In the genomic region with DNA sequence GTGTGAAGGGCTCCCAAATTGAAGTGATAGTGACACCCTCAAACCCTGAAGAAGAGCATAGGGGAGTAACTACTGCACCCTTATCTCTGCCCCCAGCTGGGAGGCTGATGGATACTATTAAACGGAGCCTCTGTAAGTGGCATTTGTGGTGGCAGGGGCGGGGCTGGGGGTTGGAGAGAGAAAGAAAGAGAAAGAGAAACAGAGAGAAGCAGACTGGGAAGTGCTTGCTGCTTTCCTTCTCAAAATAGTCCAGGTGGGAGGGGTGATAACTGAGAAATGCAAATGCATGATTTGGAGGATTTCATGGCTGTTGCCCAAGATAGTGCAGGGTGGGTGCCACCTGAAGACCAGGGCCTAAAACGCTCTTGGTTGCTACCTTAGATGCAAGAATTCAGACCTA, we compare ENCODE assay signal across 9 cellular contexts.
DNase-seq lines count a peak whose midpoint lies in the region; ATAC-seq and TF ChIP-seq lines count a peak whose summit lies in the region.
"Had no signal": no experiment of that assay in that cellular context is flagged by ENCODE, and none has a peak within 500 bp of the region (broad histone marks: within the 10 kb centered on the region; RNA-seq: fewer than 3 reads in every experiment).

No MANE protein-coding gene starts in this region.

- peaks cover 43% of the 10 kb centered on the region for H3K4me1 Mint-ChIP-seq in activated CD4-positive, alpha-beta memory T cell treated with anti-CD3 and anti-CD28 coated beads, Interleukin-2, amount 10 ng/mL, durations not matched to agents 7 days and 5 days
- H3K4me1 Mint-ChIP-seq in chondrocyte (ENCODE audit: low read depth) (no peaks in the 10 kb centered on the region), Caco-2 (ENCODE audit: low read depth, unreplicated experiment) (no peaks in the 10 kb centered on the region)

- H3K9me3 ChIP-seq in ovary (no peaks in the 10 kb centered on the region), Caco-2 (no peaks in the 10 kb centered on the region)

- TF ChIP-seq EP300 in ovary (IDR thresholded peaks at IDR 0.05): no peak

- H3K36me3 Mint-ChIP-seq in activated CD4-positive, alpha-beta memory T cell treated with anti-CD3 and anti-CD28 coated beads, Interleukin-2, amount 10 ng/mL, durations not matched to agents 7 days and 5 days (ENCODE audit: low read depth): peaks cover 9% of the 10 kb centered on the region
- H3K36me3 Mint-ChIP-seq in chondrocyte (ENCODE audit: low read depth): peaks cover 4% of the 10 kb centered on the region
- H3K36me3 Mint-ChIP-seq in Caco-2 (ENCODE audit: insufficient read depth, unreplicated experiment): no peaks in the 10 kb centered on the region

- intact Hi-C loops in ovary (cut with DNase I) (no loop called here), Caco-2 (cut with micrococcal nuclease; ENCODE audit: unreplicated experiment) (no loop called here)

- no peaks in the 10 kb centered on the region for H3K36me3 ChIP-seq in ovary
- H3K36me3 ChIP-seq in Caco-2 (ENCODE audit: control insufficient read depth, insufficient read depth, low read length): no peaks in the 10 kb centered on the region

- H3K9me3 Mint-ChIP-seq in activated CD4-positive, alpha-beta memory T cell treated with anti-CD3 and anti-CD28 coated beads, Interleukin-2, amount 10 ng/mL, durations not matched to agents 7 days and 5 days: peaks cover 8% of the 10 kb centered on the region
- H3K9me3 Mint-ChIP-seq in chondrocyte (ENCODE audit: low read depth) (peaks cover 10% of the 10 kb centered on the region), Caco-2 (ENCODE audit: unreplicated experiment) (no peaks in the 10 kb centered on the region)

- no peaks in the 10 kb centered on the region for H3K27me3 ChIP-seq in ovary
- no peaks in the 10 kb centered on the region for H3K27me3 ChIP-seq in Caco-2 (replicated peaks; ENCODE audit: control insufficient read depth, insufficient read depth, low read length)

- peak overlapping the region; percentile 69 for H3K27ac Mint-ChIP-seq in activated CD4-positive, alpha-beta memory T cell treated with anti-CD3 and anti-CD28 coated beads, Interleukin-2, amount 10 ng/mL, durations not matched to agents 7 days and 5 days
- no peak overlapping the region for H3K27ac Mint-ChIP-seq in chondrocyte (ENCODE audit: unreplicated experiment)
- H3K27ac Mint-ChIP-seq in Caco-2 (ENCODE audit: unreplicated experiment): no peak overlapping the region

- TF ChIP-seq CTCF in chondrocyte (IDR thresholded peaks at IDR 0.05) (no peak), ovary (IDR thresholded peaks at IDR 0.05) (no peak), Caco-2 (IDR thresholded peaks at IDR 0.05; ENCODE audit: insufficient read depth in 1 of 2, low read depth in 1 of 2, low read length in 1 of 2, severe bottlenecking in 1 of 2, unreplicated experiment in 1 of 2) (no peak)

- no TSS peak for BruUV-seq in Caco-2 (replicated peaks; lab: Mats Ljungman, UMichigan)

- POLR2A ChIA-PET in activated CD4-positive, alpha-beta memory T cell treated with anti-CD3 and anti-CD28 coated beads, Interleukin-2, amount 10 ng/mL, durations not matched to agents 7 days and 5 days (lab: Charles Lee): no interaction called here
- POLR2A ChIA-PET in Caco-2 (lab: Charles Lee): no interaction called here

- peaks cover under 1% of the 10 kb centered on the region for H3K27me3 Mint-ChIP-seq in activated CD4-positive, alpha-beta memory T cell treated with anti-CD3 and anti-CD28 coated beads, Interleukin-2, amount 10 ng/mL, durations not matched to agents 7 days and 5 days
- H3K27me3 Mint-ChIP-seq in chondrocyte (ENCODE audit: low read depth) (peaks cover 47% of the 10 kb centered on the region), Caco-2 (ENCODE audit: insufficient read depth, unreplicated experiment) (no peaks in the 10 kb centered on the region)

- H3K27ac ChIP-seq in ovary: no peak overlapping the region
- H3K27ac ChIP-seq: epithelial cell of prostate had no signal

- H3K4me3 ChIP-seq in ovary: no peak overlapping the region
- H3K4me3 ChIP-seq in Caco-2 (ENCODE audit: low read depth, low read length): no peak overlapping the region

- peak; percentile 78 for DNase-seq in activated CD4-positive, alpha-beta memory T cell treated with anti-CD3 and anti-CD28 coated beads, Interleukin-2, amount 10 ng/mL, durations not matched to agents 7 days and 5 days
- DNase-seq in stimulated activated CD4-positive, alpha-beta T cell treated with anti-CD3 and anti-CD28 coated beads, Interleukin-4, amount 100 ng/mL, for 4 hours: peak; percentile 30 to 40
- DNase-seq in chondrocyte (ENCODE audit: low spot score): no peak
- no peak for DNase-seq in ovary
- no peak for DNase-seq in EL
- DNase-seq in Caco-2: no peak

- peak; percentile 93 for ATAC-seq in GM19395 (IDR thresholded peaks at IDR 0.05; ENCODE audit: unreplicated experiment)
- peak; percentile 84 for ATAC-seq in HG03135 (IDR thresholded peaks at IDR 0.05; ENCODE audit: unreplicated experiment)

- CTCF ChIA-PET in activated CD4-positive, alpha-beta memory T cell treated with anti-CD3 and anti-CD28 coated beads, Interleukin-2, amount 10 ng/mL, durations not matched to agents 7 days and 5 days (lab: Charles Lee): no interaction called here
- CTCF ChIA-PET in Caco-2 (lab: Charles Lee): no interaction called here

- WGBS in ovary, 3 donors: 54 to 70% (median 58%) methylated on average over 3 of the region's 3 CpGs

- H3K4me3 Mint-ChIP-seq in activated CD4-positive, alpha-beta memory T cell treated with anti-CD3 and anti-CD28 coated beads, Interleukin-2, amount 10 ng/mL, durations not matched to agents 7 days and 5 days: peak overlapping the region; percentile 27
- no peak overlapping the region for H3K4me3 Mint-ChIP-seq in chondrocyte (ENCODE audit: unreplicated experiment)
- no peak overlapping the region for H3K4me3 Mint-ChIP-seq in Caco-2 (ENCODE audit: unreplicated experiment)

- H3K4me1 ChIP-seq in ovary (ENCODE audit: insufficient read depth) (peaks cover 2% of the 10 kb centered on the region), Caco-2 (no peaks in the 10 kb centered on the region)

- no peak for TF ChIP-seq POLR2A in ovary (IDR thresholded peaks at IDR 0.05)

Comparison
In these comparisons a context has a peak if more than half of its experiments do, and no peak if none do; other contexts are left out.
1. DNase-seq: peak in activated CD4-positive, alpha-beta memory T cell treated with anti-CD3 and anti-CD28 coated beads, Interleukin-2, amount 10 ng/mL, durations not matched to agents 7 days and 5 days (single experiment) and stimulated activated CD4-positive, alpha-beta T cell treated with anti-CD3 and anti-CD28 coated beads, Interleukin-4, amount 100 ng/mL, for 4 hours (2 of 2); none in chondrocyte (single experiment), ovary (0 of 5), EL (single experiment) and Caco-2 (0 of 2).